8 cellular contexts compared by ENCODE assay signal in genomic region chr2:152176113-152176714, GRCh38.
A peak's percentile ranks its signal among the peaks of the same experiment; 100 is the strongest.
DNase-seq lines count a peak whose midpoint lies in the region; ATAC-seq and TF ChIP-seq lines count a peak whose summit lies in the region.

No MANE protein-coding gene starts in this region.

- no peaks in the 10 kb centered on the region for H3K27me3 ChIP-seq in iPS-15b (ENCODE audit: control insufficient read depth, insufficient read depth, low read length)

- H3K27ac Mint-ChIP-seq in activated naive CD8-positive, alpha-beta T cell treated with anti-CD3 and anti-CD28 coated beads, Interleukin-2, amount 50 U/mL, for 24 hours = peak overlapping the region; percentile 99
- H3K27ac Mint-ChIP-seq in stimulated activated naive CD8-positive, alpha-beta T cell treated with anti-CD3 and anti-CD28 coated beads, Interleukin-15, Interleukin-2, amounts not matched to agents 100 ng/mL and 50 ng/mL, for 24 hours = peak overlapping the region; percentile 99

- TF ChIP-seq CTCF in GM20000 (IDR thresholded peaks at IDR 0.05; ENCODE audit: extremely low read depth, missing control alignments) = no peak

- no peaks in the 10 kb centered on the region for H3K36me3 ChIP-seq in iPS-15b (ENCODE audit: control insufficient read depth, insufficient read depth, low read length)

- peak overlapping the region; percentile 47 for H3K9ac ChIP-seq in iPS-15b (ENCODE audit: low read depth, low read length)

- H3K4me1 ChIP-seq in iPS-15b (ENCODE audit: control insufficient read depth, insufficient read depth, low read length) = no peaks in the 10 kb centered on the region

- peak overlapping the region; percentile 94 for H3K4me3 Mint-ChIP-seq in activated naive CD8-positive, alpha-beta T cell treated with anti-CD3 and anti-CD28 coated beads, Interleukin-2, amount 50 U/mL, for 24 hours
- H3K4me3 Mint-ChIP-seq in stimulated activated naive CD8-positive, alpha-beta T cell treated with anti-CD3 and anti-CD28 coated beads, Interleukin-15, Interleukin-2, amounts not matched to agents 100 ng/mL and 50 ng/mL, for 24 hours = peak overlapping the region; percentile 94

- H3K4me3 ChIP-seq in iPS-15b (ENCODE audit: low read depth, low read length) = peak overlapping the region; percentile 95

- H3K9me3 Mint-ChIP-seq in activated naive CD8-positive, alpha-beta T cell treated with anti-CD3 and anti-CD28 coated beads, Interleukin-2, amount 50 U/mL, for 24 hours = no peaks in the 10 kb centered on the region
- H3K9me3 Mint-ChIP-seq in stimulated activated naive CD8-positive, alpha-beta T cell treated with anti-CD3 and anti-CD28 coated beads, Interleukin-15, Interleukin-2, amounts not matched to agents 100 ng/mL and 50 ng/mL, for 24 hours = no peaks in the 10 kb centered on the region

- H3K9me3 ChIP-seq in iPS-15b (ENCODE audit: control insufficient read depth, insufficient read depth, low read length) = no peaks in the 10 kb centered on the region

- H3K4me1 Mint-ChIP-seq in activated naive CD8-positive, alpha-beta T cell treated with anti-CD3 and anti-CD28 coated beads, Interleukin-2, amount 50 U/mL, for 24 hours = peaks cover 34% of the 10 kb centered on the region
- H3K4me1 Mint-ChIP-seq in stimulated activated naive CD8-positive, alpha-beta T cell treated with anti-CD3 and anti-CD28 coated beads, Interleukin-15, Interleukin-2, amounts not matched to agents 100 ng/mL and 50 ng/mL, for 24 hours (ENCODE audit: low read depth) = peaks cover 38% of the 10 kb centered on the region

- peak; percentile 8 for ATAC-seq in GM19438 (IDR thresholded peaks at IDR 0.05; ENCODE audit: low read depth, unreplicated experiment)
- peak; percentile 5 for ATAC-seq in HG03460 (IDR thresholded peaks at IDR 0.05; ENCODE audit: unreplicated experiment)
- peak; percentile 40 for ATAC-seq in activated naive CD8-positive, alpha-beta T cell treated with anti-CD3 and anti-CD28 coated beads, Interleukin-2, amount 50 U/mL, for 24 hours

- H3K36me3 Mint-ChIP-seq in activated naive CD8-positive, alpha-beta T cell treated with anti-CD3 and anti-CD28 coated beads, Interleukin-2, amount 50 U/mL, for 24 hours (ENCODE audit: low read depth) = peaks cover 4% of the 10 kb centered on the region
- peaks cover 3% of the 10 kb centered on the region for H3K36me3 Mint-ChIP-seq in stimulated activated naive CD8-positive, alpha-beta T cell treated with anti-CD3 and anti-CD28 coated beads, Interleukin-15, Interleukin-2, amounts not matched to agents 100 ng/mL and 50 ng/mL, for 24 hours (ENCODE audit: low read depth)

- DNase-seq in CD1c-positive myeloid dendritic cell (ENCODE audit: extremely low spot score) (peak; percentile 82), GM20000 (ENCODE audit: low spot score) (no peak), AG20443 (ENCODE audit: low spot score) (no peak)
- DNase-seq in activated naive CD8-positive, alpha-beta T cell treated with anti-CD3 and anti-CD28 coated beads, Interleukin-2, amount 50 U/mL, for 24 hours = no peak

- H3K27me3 Mint-ChIP-seq in activated naive CD8-positive, alpha-beta T cell treated with anti-CD3 and anti-CD28 coated beads, Interleukin-2, amount 50 U/mL, for 24 hours = peaks cover 2% of the 10 kb centered on the region
- no peaks in the 10 kb centered on the region for H3K27me3 Mint-ChIP-seq in stimulated activated naive CD8-positive, alpha-beta T cell treated with anti-CD3 and anti-CD28 coated beads, Interleukin-15, Interleukin-2, amounts not matched to agents 100 ng/mL and 50 ng/mL, for 24 hours
